8 cellular contexts compared by ENCODE assay signal in genomic region chr16:30032083-30032819, GRCh38. TPM values are rescaled to one million over a fixed set of nuclear protein-coding genes. Genes with fewer than 3 reads are reported as not detected.
DNase-seq lines count a peak whose midpoint lies in the region; ATAC-seq and TF ChIP-seq lines count a peak whose summit lies in the region.

No MANE protein-coding gene starts in this region.

- no peak overlapping the region for H3K9ac ChIP-seq in mammary epithelial cell (ENCODE audit: insufficient read depth, low read length)

- no peaks in the 10 kb centered on the region for H4K20me1 ChIP-seq in mammary epithelial cell (ENCODE audit: insufficient read depth, low read length)

- H3K27ac ChIP-seq in VCaP = no peak overlapping the region
- no peak overlapping the region for H3K27ac ChIP-seq in mammary epithelial cell (ENCODE audit: insufficient read depth, low read depth, low read length)

- no peak overlapping the region for H2AFZ ChIP-seq in mammary epithelial cell (ENCODE audit: low read depth, low read length)

- in situ Hi-C loops in mammary epithelial cell (cut with MboI; ENCODE audit: low sequenced_read_pairs in 2 of 2) = loop anchor here in 1 of 2 donors (25.0 kb wide), 1 partner anchor 920 kb away; no protein-coding TSS in a partner anchor

- CTCF ChIA-PET in mammary epithelial cell (lab: Charles Lee; ENCODE audit: low non-redundant PET) = interaction anchor here (0.6 to 1.0 kb wide), 4 partner anchors 205 to 418 kb away, joined by 4 to 23 read pairs (median 8); no protein-coding TSS in a partner anchor

- H3K4me2 ChIP-seq in mammary epithelial cell (ENCODE audit: insufficient read depth, low read depth, low read length) = no peak overlapping the region

- ATAC-seq in left colon = peak; percentile 71
- ATAC-seq in HG03571 (IDR thresholded peaks at IDR 0.05; ENCODE audit: unreplicated experiment) = no peak

- DNase-seq in AG08395 (ENCODE audit: low spot score) (peak; percentile 70), GM19240 (ENCODE audit: insufficient read length, low spot score) (peak; percentile 57), NCI-H2227 (lab: John Stamatoyannopoulos, UW; ENCODE audit: unreplicated experiment) (peak; percentile 90), mammary epithelial cell (peak; percentile 44), left colon (peak in 1 of 2 donors; percentile 58)
- peak; percentile 18 for DNase-seq in stimulated activated CD8-positive, alpha-beta memory T cell treated with anti-CD3 and anti-CD28 coated beads, Interleukin-12 subunit alpha, Interleukin-12 subunit beta, amount 100 ng/mL, for 4 hours (ENCODE audit: low read depth)

- peaks cover 4% of the 10 kb centered on the region for H3K27me3 ChIP-seq in mammary epithelial cell (ENCODE audit: insufficient read depth, low read length)

- H3K4me3 ChIP-seq in mammary epithelial cell (replicated peaks in 1 of 3; ENCODE audit: insufficient read depth in 1 of 3, low read depth in 2 of 3, low read length in 3 of 3) = no peak overlapping the region

- no peaks in the 10 kb centered on the region for H3K9me3 ChIP-seq in mammary epithelial cell (replicated peaks; ENCODE audit: insufficient read depth, low read length)

- no TSS peak for BruUV-seq in mammary epithelial cell (replicated peaks; lab: Mats Ljungman, UMichigan)

- dilution Hi-C loops in mammary epithelial cell (cut with HindIII; ENCODE audit: low sequenced_read_pairs) = loop anchor here (5.0 kb wide), 1 partner anchor 75 kb away; no protein-coding TSS in a partner anchor

- no peaks in the 10 kb centered on the region for H3K79me2 ChIP-seq in mammary epithelial cell (ENCODE audit: insufficient read depth, low read length)

- intact Hi-C loops in mammary epithelial cell (cut with micrococcal nuclease) (no loop called here), left colon (cut with DNase I, micrococcal nuclease) (no loop called here)

- H3K36me3 ChIP-seq in mammary epithelial cell (ENCODE audit: insufficient read depth, low read length) = no peaks in the 10 kb centered on the region

- WGBS in mammary epithelial cell (ENCODE audit: low coverage, missing lambda C conversion rate) = 17% methylated on average over 12 of the region's 12 CpGs

- no peaks in the 10 kb centered on the region for H3K4me1 ChIP-seq in mammary epithelial cell (ENCODE audit: insufficient read depth, low read length)

- TF ChIP-seq CTCF in VCaP (conservative IDR thresholded peaks at IDR 0.05) = peak; percentile 79
- peak; percentile 68 to 80 for TF ChIP-seq CTCF in mammary epithelial cell (conservative IDR thresholded peaks at IDR 0.05 in 1 of 2, IDR thresholded peaks at IDR 0.05 in 1 of 2; ENCODE audit: extremely low read depth in 1 of 2, insufficient read depth in 1 of 2, low read depth in 1 of 2, low read length in 2 of 2)

RNA-seq across cellular contexts. Expression of gene TLCD3B, which starts 1.2 kb away (rescaled TPM):
- total RNA-seq in mammary epithelial cell (not detected), left colon (under 1 TPM in 1 of 2 donors, not detected in 1; 0.31 TPM)
- 0.15 TPM for polyA plus RNA-seq in mammary epithelial cell
- polyA minus RNA-seq in mammary epithelial cell = not detected

RNA-seq across cellular contexts. Expression of gene C16orf92, which starts 9.3 kb away (rescaled TPM):
- total RNA-seq in mammary epithelial cell = not detected
- polyA plus RNA-seq in mammary epithelial cell = not detected
- polyA minus RNA-seq in mammary epithelial cell = not detected
- total RNA-seq in left colon = not detected

RNA-seq across cellular contexts. Expression of gene DOC2A, which starts 21.4 kb away (rescaled TPM):
- total RNA-seq in mammary epithelial cell (under 1 TPM in 1 of 2 donors, not detected in 1; 0.89 TPM), left colon (1 to 10 TPM; 7.5 to 9.2 TPM)
- polyA plus RNA-seq in mammary epithelial cell = 0.31 TPM
- not detected for polyA minus RNA-seq in mammary epithelial cell

RNA-seq across cellular contexts. Expression of gene ALDOA, which starts 33.3 kb away (rescaled TPM):
- 1,000 to 10,000 TPM in 1 of 2 donors, 100 to 1,000 TPM in 1; 758 to 2,329 TPM for total RNA-seq in mammary epithelial cell
- polyA plus RNA-seq in mammary epithelial cell = 2,512 TPM
- 3,207 TPM for polyA minus RNA-seq in mammary epithelial cell
- total RNA-seq in left colon = 1,000 to 10,000 TPM; 1,798 to 1,835 TPM

RNA-seq across cellular contexts. Expression of gene INO80E, which starts 36.2 kb away (rescaled TPM):
- total RNA-seq in mammary epithelial cell (10 to 100 TPM; 27.7 to 62.2 TPM), left colon (10 to 100 TPM; 61.4 to 73.7 TPM)
- 31.1 TPM for polyA plus RNA-seq in mammary epithelial cell
- polyA minus RNA-seq in mammary epithelial cell = 94.8 TPM

Comparison
In these comparisons a context has a peak if more than half of its experiments do, and no peak if none do; other contexts are left out.
1. RNA of gene DOC2A, which starts 21.4 kb away (total RNA-seq): 7.5 to 9.2 TPM in left colon; 0.89 TPM in mammary epithelial cell; every median in the first group is over 4 times any median in the second.